In genomic region chr7:114082567-114082933, GRCh38 we compare ENCODE assay signal across 7 cellular contexts.
DNase-seq lines count a peak whose midpoint lies in the region; ATAC-seq and TF ChIP-seq lines count a peak whose summit lies in the region.

No MANE protein-coding gene starts in this region.

- peak overlapping the region in 5 of 10 donors; percentile 28 to 76 (median 53) for H3K4me3 Mint-ChIP-seq in naive thymus-derived CD4-positive, alpha-beta T cell

- ATAC-seq in naive thymus-derived CD4-positive, alpha-beta T cell = no peak

- intact Hi-C loops in naive thymus-derived CD4-positive, alpha-beta T cell (cut with micrococcal nuclease) = loop anchor here (1.0 to 10.0 kb wide), 6 partner anchors 842 to 1828 kb away; partner anchors contain the start of gene MDFIC (in 1 of the 2)

- H3K4me3 ChIP-seq in H7 (ENCODE audit: insufficient read depth, low read depth, low read length) (peak overlapping the region; percentile 37; the same call in 1 of the 2 replicates), WI38 (ENCODE audit: low read depth, low read length) (peak overlapping the region; percentile 48), iPS-20b (ENCODE audit: low read length) (peak overlapping the region; percentile 90), skeletal muscle tissue (ENCODE audit: low read length in 3 of 3) (peak overlapping the region; percentile 70 to 88 (median 70))
- no peak overlapping the region for H3K4me3 ChIP-seq in naive thymus-derived CD4-positive, alpha-beta T cell (ENCODE audit: low read length)

- H3K27ac ChIP-seq in iPS-20b (ENCODE audit: low read length) = no peak overlapping the region
- peak overlapping the region; percentile 99 for H3K27ac ChIP-seq in skeletal muscle tissue (ENCODE audit: low read depth, low read length)
- no peak overlapping the region for H3K27ac ChIP-seq in naive thymus-derived CD4-positive, alpha-beta T cell (ENCODE audit: low read depth, low read length)

- DNase-seq in H7 = no peak
- DNase-seq in naive thymus-derived CD4-positive, alpha-beta T cell = no peak
- DNase-seq in germinal center (ENCODE audit: low spot score) = no peak
- DNase-seq in NCI-H187 treated with DMSO at 0.1 percent for 48 hours (lab: John Stamatoyannopoulos, UW) = no peak

- peaks cover 74 to 80% (median 74%) of the 10 kb centered on the region in 5 donors for H3K27me3 Mint-ChIP-seq in naive thymus-derived CD4-positive, alpha-beta T cell

- no peaks in the 10 kb centered on the region for H3K36me3 ChIP-seq in H7 (replicated peaks; ENCODE audit: control insufficient read depth, insufficient read depth, low read length)
- no peaks in the 10 kb centered on the region for H3K36me3 ChIP-seq in iPS-20b (ENCODE audit: insufficient read depth, low read depth, low read length)
- H3K36me3 ChIP-seq in skeletal muscle tissue (ENCODE audit: control insufficient read depth in 3 of 3, insufficient read depth in 3 of 3, low read length in 3 of 3) = no peaks in the 10 kb centered on the region
- no peaks in the 10 kb centered on the region for H3K36me3 ChIP-seq in naive thymus-derived CD4-positive, alpha-beta T cell (ENCODE audit: control insufficient read depth in 2 of 3, insufficient read depth in 3 of 3, low read length in 3 of 3)

- POLR2A ChIA-PET in naive thymus-derived CD4-positive, alpha-beta T cell (lab: Charles Lee) = no interaction called here

- peaks cover 56% of the 10 kb centered on the region for H3K27me3 ChIP-seq in H7 (ENCODE audit: control insufficient read depth, insufficient read depth, low read length)
- peaks cover 78% of the 10 kb centered on the region for H3K27me3 ChIP-seq in iPS-20b (ENCODE audit: insufficient read depth, low read length)
- peaks cover 0 to 8% (median 8%) of the 10 kb centered on the region in 3 donors for H3K27me3 ChIP-seq in skeletal muscle tissue (ENCODE audit: control insufficient read depth in 3 of 3, insufficient read depth in 3 of 3, low read length in 3 of 3)
- H3K27me3 ChIP-seq in naive thymus-derived CD4-positive, alpha-beta T cell (ENCODE audit: control insufficient read depth in 2 of 2, insufficient read depth in 2 of 2, low read length in 2 of 2) = peaks cover 8 to 18% of the 10 kb centered on the region in 2 donors

- H3K4me1 ChIP-seq in iPS-20b (ENCODE audit: insufficient read depth, low read length) (peaks cover 5% of the 10 kb centered on the region; the same call in 1 of the 2 replicates), skeletal muscle tissue (ENCODE audit: control insufficient read depth in 3 of 3, insufficient read depth in 3 of 3, low read length in 3 of 3) (peaks cover 2 to 15% (median 12%) of the 10 kb centered on the region in 3 donors)
- peaks cover 17 to 21% of the 10 kb centered on the region in 2 donors for H3K4me1 ChIP-seq in naive thymus-derived CD4-positive, alpha-beta T cell (ENCODE audit: control insufficient read depth in 2 of 2, insufficient read depth in 2 of 2, low read length in 2 of 2)

- H3K4me1 Mint-ChIP-seq in naive thymus-derived CD4-positive, alpha-beta T cell = peaks cover 6 to 46% (median 35%) of the 10 kb centered on the region in 7 donors

- H3K9ac ChIP-seq in iPS-20b (ENCODE audit: low read depth, low read length) (peak overlapping the region; percentile 15; the same call in 1 of the 2 replicates), skeletal muscle tissue (ENCODE audit: low read depth in 1 of 3, low read length in 3 of 3) (peak overlapping the region; percentile 88 to 98 (median 91))

- H3K9me3 ChIP-seq in iPS-20b (ENCODE audit: insufficient read depth, low read depth, low read length) = no peaks in the 10 kb centered on the region
- H3K9me3 ChIP-seq in skeletal muscle tissue (ENCODE audit: control insufficient read depth in 3 of 3, low read length in 3 of 3) = no peaks in the 10 kb centered on the region
- H3K9me3 ChIP-seq in naive thymus-derived CD4-positive, alpha-beta T cell (ENCODE audit: control insufficient read depth in 2 of 3, low read length in 3 of 3) = no peaks in the 10 kb centered on the region

- peaks cover 0 to 1% (median 0%) of the 10 kb centered on the region in 5 donors for H3K36me3 Mint-ChIP-seq in naive thymus-derived CD4-positive, alpha-beta T cell

- peaks cover 0 to 6% (median 0%) of the 10 kb centered on the region in 11 donors for H3K9me3 Mint-ChIP-seq in naive thymus-derived CD4-positive, alpha-beta T cell

- peak overlapping the region in 1 of 9 donors; percentile 21 for H3K27ac Mint-ChIP-seq in naive thymus-derived CD4-positive, alpha-beta T cell

- CTCF ChIA-PET in naive thymus-derived CD4-positive, alpha-beta T cell (lab: Charles Lee) = no interaction called here

- no peak for TF ChIP-seq CTCF in WI38 (IDR thresholded peaks at IDR 0.05; ENCODE audit: low read depth, low read length)
